In genomic region chr15:38536201-38536676, GRCh38 we compare ENCODE assay signal across 10 cellular contexts. TPM values are rescaled to one million over a fixed set of nuclear protein-coding genes. Genes with fewer than 3 reads are reported as not detected.
DNase-seq lines count a peak whose midpoint lies in the region; ATAC-seq and TF ChIP-seq lines count a peak whose summit lies in the region.
"Had no signal": no experiment of that assay in that cellular context is flagged by ENCODE, and none has a peak within 500 bp of the region (broad histone marks: within the 10 kb centered on the region; RNA-seq: fewer than 3 reads in every experiment).

No MANE protein-coding gene starts in this region.

- no peak for ATAC-seq in left lung
- ATAC-seq in HG03175 (IDR thresholded peaks at IDR 0.05; ENCODE audit: unreplicated experiment) = no peak
- ATAC-seq in GM21825 (IDR thresholded peaks at IDR 0.05; ENCODE audit: unreplicated experiment) = no peak
- ATAC-seq: GM12878 had no signal

- H3K4me3 ChIP-seq in fibroblast of the aortic adventitia (ENCODE audit: low read depth, low read length) = no peak overlapping the region
- H3K4me3 ChIP-seq in skeletal muscle tissue (ENCODE audit: low read length in 3 of 3) = no peak overlapping the region
- H3K4me3 ChIP-seq in left lung = no peak overlapping the region
- H3K4me3 ChIP-seq: ascending aorta, GM12878 had no signal

- intact Hi-C loops in activated CD4-positive, alpha-beta memory T cell treated with anti-CD3 and anti-CD28 coated beads for 36 hours (cut with micrococcal nuclease) = no loop called here
- intact Hi-C loops in left lung (cut with DNase I) = no loop called here

- no peak overlapping the region for H3K4me3 Mint-ChIP-seq in activated CD4-positive, alpha-beta memory T cell treated with anti-CD3 and anti-CD28 coated beads for 36 hours

- H3K4me1 Mint-ChIP-seq in activated CD4-positive, alpha-beta memory T cell treated with anti-CD3 and anti-CD28 coated beads for 36 hours (ENCODE audit: low read depth) = peaks cover 96% of the 10 kb centered on the region

- H3K27ac ChIP-seq in skeletal muscle tissue (ENCODE audit: low read depth, low read length) = peak overlapping the region; percentile 38
- H3K27ac ChIP-seq in left lung = no peak overlapping the region
- H3K27ac ChIP-seq: ascending aorta had no signal

- H3K36me3 ChIP-seq in skeletal muscle tissue (ENCODE audit: control insufficient read depth in 3 of 3, insufficient read depth in 3 of 3, low read length in 3 of 3) (no peaks in the 10 kb centered on the region), left lung (no peaks in the 10 kb centered on the region)
- H3K36me3 ChIP-seq: ascending aorta had no signal

- TF ChIP-seq CTCF in fibroblast of the aortic adventitia (IDR thresholded peaks at IDR 0.05; ENCODE audit: insufficient read depth, low read length) (no peak), left lung (IDR thresholded peaks at IDR 0.05) (no peak)

- peaks cover 0 to 2% (median 0%) of the 10 kb centered on the region in 3 donors for H3K4me1 ChIP-seq in skeletal muscle tissue (ENCODE audit: control insufficient read depth in 3 of 3, insufficient read depth in 3 of 3, low read length in 3 of 3)
- H3K4me1 ChIP-seq in left lung = no peaks in the 10 kb centered on the region
- H3K4me1 ChIP-seq: ascending aorta had no signal

- H3K36me3 Mint-ChIP-seq in activated CD4-positive, alpha-beta memory T cell treated with anti-CD3 and anti-CD28 coated beads for 36 hours = peaks cover 58% of the 10 kb centered on the region

- no peaks in the 10 kb centered on the region for H3K9me3 Mint-ChIP-seq in activated CD4-positive, alpha-beta memory T cell treated with anti-CD3 and anti-CD28 coated beads for 36 hours

- H3K27me3 ChIP-seq in skeletal muscle tissue (ENCODE audit: control insufficient read depth in 3 of 3, insufficient read depth in 3 of 3, low read length in 3 of 3) = peaks cover 0 to 3% (median 0%) of the 10 kb centered on the region in 3 donors
- H3K27me3 ChIP-seq in left lung = no peaks in the 10 kb centered on the region
- H3K27me3 ChIP-seq: ascending aorta had no signal

- peak overlapping the region; percentile 15 for H3K27ac Mint-ChIP-seq in activated CD4-positive, alpha-beta memory T cell treated with anti-CD3 and anti-CD28 coated beads for 36 hours

- POLR2A ChIA-PET in activated CD4-positive, alpha-beta memory T cell treated with anti-CD3 and anti-CD28 coated beads for 36 hours (lab: Charles Lee) = no interaction called here

- DNase-seq in GM03348 (ENCODE audit: low spot score) (peak; percentile 82), fibroblast of the aortic adventitia (ENCODE audit: low read depth) (peak; percentile 94), left lung (no peak)
- DNase-seq in activated CD4-positive, alpha-beta memory T cell treated with anti-CD3 and anti-CD28 coated beads for 36 hours = no peak
- DNase-seq: GOT3 had no signal

- H3K9me3 ChIP-seq in skeletal muscle tissue (ENCODE audit: control insufficient read depth in 3 of 3, low read length in 3 of 3) (no peaks in the 10 kb centered on the region), left lung (no peaks in the 10 kb centered on the region)
- H3K9me3 ChIP-seq: ascending aorta had no signal

- H3K9ac ChIP-seq in skeletal muscle tissue (ENCODE audit: low read depth in 1 of 3, low read length in 3 of 3) = no peak overlapping the region

- H3K27me3 Mint-ChIP-seq in activated CD4-positive, alpha-beta memory T cell treated with anti-CD3 and anti-CD28 coated beads for 36 hours = no peaks in the 10 kb centered on the region

- CTCF ChIA-PET in activated CD4-positive, alpha-beta memory T cell treated with anti-CD3 and anti-CD28 coated beads for 36 hours (lab: Charles Lee) = interaction anchor here (0.7 to 1.7 kb wide), 2 partner anchors 155 to 163 kb away, joined by 3 to 6 read pairs; no protein-coding TSS in a partner anchor

RNA-seq across cellular contexts. Expression of gene RASGRP1, which starts 28.4 kb away (rescaled TPM):
- 100 to 1,000 TPM; 167 to 174 TPM for total RNA-seq in activated CD4-positive, alpha-beta memory T cell treated with anti-CD3 and anti-CD28 coated beads for 36 hours
- 0.09 TPM in 1 of 2 replicates, not detected in the other for total RNA-seq in fibroblast of the aortic adventitia (ENCODE audit: low replicate concordance)
- 0.52 TPM for total RNA-seq in skeletal muscle tissue
- total RNA-seq in left lung = 10 to 100 TPM in 1 of 2 donors, 1 to 10 TPM in 1; 3.3 to 19.2 TPM
- total RNA-seq: ascending aorta had no signal

Comparison
In these comparisons a context has a peak if more than half of its experiments do, and no peak if none do; other contexts are left out.
1. DNase-seq: peak in GM03348 (single experiment) and fibroblast of the aortic adventitia (single experiment); none in activated CD4-positive, alpha-beta memory T cell treated with anti-CD3 and anti-CD28 coated beads for 36 hours (single experiment) and left lung (0 of 2).
2. RNA of gene RASGRP1, which starts 28.4 kb away (total RNA-seq): 167 to 174 TPM in activated CD4-positive, alpha-beta memory T cell treated with anti-CD3 and anti-CD28 coated beads for 36 hours; 3.3 to 19.2 TPM in left lung, 0.52 TPM in skeletal muscle tissue (single experiment) and 0.09 TPM in fibroblast of the aortic adventitia; every median in the first group is over 4 times any median in the second.